ENCODE assay signal across 18 cellular contexts in genomic region chr10:64115471-64115870, GRCh38.
"Had no signal": no experiment of that assay in that cellular context is flagged by ENCODE, and none has a peak within 500 bp of the region (broad histone marks: within the 10 kb centered on the region; RNA-seq: fewer than 3 reads in every experiment).

No MANE protein-coding gene starts in this region.

- FAIRE-seq: kidney had no signal

- H3K36me3 ChIP-seq: neutrophil, right lobe of liver, spleen, tibial nerve had no signal

- H3K4me3 ChIP-seq: hepatocyte, lung, psoas muscle, right lobe of liver, spleen, testis, tibial nerve had no signal

- H3K4me1 ChIP-seq: foreskin keratinocyte, psoas muscle, right lobe of liver, testis, tibial nerve had no signal

- H3K4me2 ChIP-seq: hepatocyte had no signal

- H3K9me3 ChIP-seq: neutrophil, psoas muscle, right lobe of liver, spleen, testis, tibial nerve had no signal

- H3K79me2 ChIP-seq: hepatocyte had no signal

- H3K27ac ChIP-seq: foreskin keratinocyte, hepatocyte, neutrophil, psoas muscle, right lobe of liver, spleen, testis, tibial nerve had no signal

- ATAC-seq: foreskin keratinocyte; left ventricle myocardium superior; naive thymus-derived CD4-positive, alpha-beta T cell; psoas muscle; stimulated activated memory B cell treated with anti-CD40 and anti-IgM and Interleukin-4, amounts not matched to agents 10 μg/mL and 1 μg/mL and 100 μg/mL, for 72 hours; stimulated activated naive CD8-positive, alpha-beta T cell treated with anti-CD3 and anti-CD28 coated beads, Interleukin-15, amount 100 ng/mL, for 72 hours had no signal

- H3K27me3 ChIP-seq: foreskin keratinocyte, hepatocyte, neutrophil, right lobe of liver, spleen, testis, tibial nerve had no signal

- DNase-seq: effector memory CD4-positive, alpha-beta T cell; kidney; left ventricle myocardium superior; naive thymus-derived CD4-positive, alpha-beta T cell; psoas muscle; right lobe of liver; spleen; stimulated activated CD4-positive, alpha-beta T cell treated with anti-CD3 and anti-CD28 coated beads, Interleukin-15, amount 100 ng/mL, for 24 hours; stimulated activated CD4-positive, alpha-beta T cell treated with anti-CD3 and anti-CD28 coated beads, Interleukin-1b, Interleukin-23, amount 100 ng/mL, for 48 hours; stimulated activated CD4-positive, alpha-beta T cell treated with anti-CD3 and anti-CD28 coated beads, Interleukin-4, amount 100 ng/mL, for 24 hours; stimulated activated naive CD8-positive, alpha-beta T cell treated with anti-CD3 and anti-CD28 coated beads, Interleukin-15, amount 100 ng/mL, for 72 hours had no signal

- H2AFZ ChIP-seq: hepatocyte had no signal
